21 cellular contexts compared by ENCODE assay signal in genomic region chr15:79195802-79196201, GRCh38.
A peak's percentile ranks its signal among the peaks of the same experiment; 100 is the strongest.
DNase-seq lines count a peak whose midpoint lies in the region; ATAC-seq and TF ChIP-seq lines count a peak whose summit lies in the region.
"Had no signal": no experiment of that assay in that cellular context is flagged by ENCODE, and none has a peak within 500 bp of the region (broad histone marks: within the 10 kb centered on the region; RNA-seq: fewer than 3 reads in every experiment).

No MANE protein-coding gene starts in this region.

- H3K27ac ChIP-seq in OCI-LY3 (ENCODE audit: low read length): no peak overlapping the region
- H3K27ac ChIP-seq: cardiac muscle cell, SK-N-MC had no signal

- H3K9me3 ChIP-seq in OCI-LY3 (ENCODE audit: insufficient read depth, low read length): no peaks in the 10 kb centered on the region

- TF ChIP-seq CTCF in GM13977 (IDR thresholded peaks at IDR 0.05; ENCODE audit: extremely low read depth, insufficient read depth, missing control alignments): peak; percentile 2
- TF ChIP-seq CTCF in OCI-LY3 (IDR thresholded peaks at IDR 0.05; ENCODE audit: low read depth, low read length): peak; percentile 35
- TF ChIP-seq CTCF in fibroblast of pulmonary artery (IDR thresholded peaks at IDR 0.05; ENCODE audit: low read length, missing control alignments): peak; percentile 1

- H3K4me1 ChIP-seq in OCI-LY3 (ENCODE audit: low read length): no peaks in the 10 kb centered on the region

- peaks cover 26% of the 10 kb centered on the region for H3K27me3 ChIP-seq in OCI-LY3 (ENCODE audit: low read depth, low read length)
- H3K27me3 ChIP-seq: cardiac muscle cell had no signal

- no peak for ATAC-seq in HG03342 (IDR thresholded peaks at IDR 0.05; ENCODE audit: unreplicated experiment)
- no peak for ATAC-seq in HG03565 (IDR thresholded peaks at IDR 0.05; ENCODE audit: unreplicated experiment)
- ATAC-seq: CD8-positive, alpha-beta T cell; left lobe of liver; naive thymus-derived CD8-positive, alpha-beta T cell; stimulated activated naive CD8-positive, alpha-beta T cell treated with anti-CD3 and anti-CD28 coated beads, Interleukin-15, Interleukin-2, amounts not matched to agents 100 U/mL and 50 U/mL, for 24 hours had no signal

- no peaks in the 10 kb centered on the region for H3K79me2 ChIP-seq in OCI-LY3 (ENCODE audit: low read length)

- H2AFZ ChIP-seq in OCI-LY3 (ENCODE audit: low read depth, low read length): no peak overlapping the region

- DNase-seq in GM13977 (ENCODE audit: low spot score) (no peak), fibroblast of pulmonary artery (ENCODE audit: low read depth) (no peak), NCI-H1694 (lab: John Stamatoyannopoulos, UW) (no peak), GDM1 (lab: John Stamatoyannopoulos, UW) (no peak)
- DNase-seq: activated T-cell treated with anti-CD3 and anti-CD28 coated beads, Interleukin-2, amount 50 U/mL, for 1 hour; amniotic stem cell; CD8-positive, alpha-beta T cell; DMS53; naive thymus-derived CD8-positive, alpha-beta T cell; NCI-H2081 treated with DMSO at 0.1 percent for 48 hours; NCI-H510A; retina; stimulated activated CD4-positive, alpha-beta T cell treated with anti-CD3 and anti-CD28 coated beads, Interleukin-4, amount 100 ng/mL, for 4 hours; stimulated activated naive CD8-positive, alpha-beta T cell treated with anti-CD3 and anti-CD28 coated beads, Interleukin-15, Interleukin-2, amounts not matched to agents 100 U/mL and 50 U/mL, for 24 hours; T-helper 9 cell had no signal

- H3K4me2 ChIP-seq in OCI-LY3 (ENCODE audit: low read length): no peak overlapping the region

- in situ Hi-C loops in GM13977 (cut with MboI; ENCODE audit: low pct_unique_long_range_greater_than_20kb, low sequenced_read_pairs, unreplicated experiment): no loop called here

- H3K4me3 ChIP-seq in OCI-LY3 (ENCODE audit: low read length) (no peak overlapping the region), fibroblast of pulmonary artery (replicated peaks; ENCODE audit: low read depth, low read length) (no peak overlapping the region)
- H3K4me3 ChIP-seq: cardiac muscle cell, SK-N-MC had no signal

- H4K20me1 ChIP-seq in OCI-LY3 (ENCODE audit: insufficient read depth, low read length): no peaks in the 10 kb centered on the region

- H3K9ac ChIP-seq in OCI-LY3 (ENCODE audit: low read length): no peak overlapping the region

- no peaks in the 10 kb centered on the region for H3K36me3 ChIP-seq in OCI-LY3 (replicated peaks; ENCODE audit: low read depth, low read length)
- H3K36me3 ChIP-seq: cardiac muscle cell had no signal
